Comparison of ENCODE assay signal across 1 cellular context in the genomic region with DNA sequence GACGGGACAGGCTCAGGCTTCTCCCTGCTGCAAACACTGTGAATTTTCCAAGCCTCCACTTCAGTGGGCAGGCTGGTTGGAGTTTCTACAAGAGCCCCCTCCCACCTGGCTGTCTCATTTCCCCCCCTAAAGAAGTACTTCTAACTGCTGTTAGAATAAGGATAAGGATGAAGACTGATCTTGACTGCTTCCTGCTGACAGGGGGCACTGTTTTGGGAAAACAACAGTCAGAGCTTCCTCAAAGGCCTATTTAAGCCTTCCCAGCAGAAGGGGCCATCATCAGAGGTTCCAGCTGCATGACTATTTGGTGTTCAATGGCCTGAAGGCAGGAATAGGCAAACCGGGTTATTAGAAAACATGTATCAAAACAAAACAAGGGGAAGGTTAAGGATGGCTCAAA.
TF ChIP-seq lines count a peak whose summit lies in the region.

No MANE protein-coding gene starts in this region.

TF ChIP-seq in H1, 55 proteins besides CTCF, POLR2A, EP300 and RAD21:
- TF ChIP-seq SUZ12 (IDR thresholded peaks at IDR 0.05; ENCODE audit: low read length) (no peak), ATF2 (IDR thresholded peaks at IDR 0.05; ENCODE audit: low read length) (no peak), TBP (IDR thresholded peaks at IDR 0.05; ENCODE audit: low read depth, low read length) (no peak), TCF12 (IDR thresholded peaks at IDR 0.05; ENCODE audit: low read depth, low read length) (no peak), POLR2AphosphoS5 (IDR thresholded peaks at IDR 0.05; ENCODE audit: low read depth, low read length) (no peak), GABPA (IDR thresholded peaks at IDR 0.05; ENCODE audit: borderline replicate concordance, insufficient read depth, low read length) (no peak), NANOG (IDR thresholded peaks at IDR 0.05; ENCODE audit: insufficient read depth, low read depth, low read length, poor library complexity, severe bottlenecking) (no peak), TEAD4 (IDR thresholded peaks at IDR 0.05; ENCODE audit: low read depth, low read length) (no peak), EGR1 (IDR thresholded peaks at IDR 0.05; ENCODE audit: borderline replicate concordance, low read depth, low read length) (no peak), MAFK (IDR thresholded peaks at IDR 0.05; ENCODE audit: low read depth, low read length) (no peak), HDAC2 (IDR thresholded peaks at IDR 0.05; ENCODE audit: borderline replicate concordance in 1 of 2, low read depth in 2 of 2, low read length in 2 of 2) (no peak), BCL11A (IDR thresholded peaks at IDR 0.05; ENCODE audit: low read depth in 2 of 2, low read length in 2 of 2) (no peak), ZNF274 (IDR thresholded peaks at IDR 0.05; ENCODE audit: borderline replicate concordance, extremely low read depth, low read length) (no peak), JUN (IDR thresholded peaks at IDR 0.05; ENCODE audit: low read depth, low read length) (no peak), YY1 (IDR thresholded peaks at IDR 0.05; ENCODE audit: low read depth, low read length) (no peak), SP1 (IDR thresholded peaks at IDR 0.05; ENCODE audit: low read depth, low read length) (no peak), CTBP2 (IDR thresholded peaks at IDR 0.05; ENCODE audit: borderline replicate concordance, insufficient read depth, insufficient read length, low read length) (no peak), SP4 (IDR thresholded peaks at IDR 0.05; ENCODE audit: low read length) (no peak)
- TF ChIP-seq, protein P1, sequence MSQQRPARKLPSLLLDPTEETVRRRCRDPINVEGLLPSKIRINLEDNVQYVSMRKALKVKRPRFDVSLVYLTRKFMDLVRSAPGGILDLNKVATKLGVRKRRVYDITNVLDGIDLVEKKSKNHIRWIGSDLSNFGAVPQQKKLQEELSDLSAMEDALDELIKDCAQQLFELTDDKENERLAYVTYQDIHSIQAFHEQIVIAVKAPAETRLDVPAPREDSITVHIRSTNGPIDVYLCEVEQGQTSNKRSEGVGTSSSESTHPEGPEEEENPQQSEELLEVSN (IDR thresholded peaks at IDR 0.05), result no peak
TF ChIP-seq in H1: peak in this region for 0.
